8 cellular contexts compared by ENCODE assay signal in genomic region chr1:67833595-67833926, GRCh38. TPM values are rescaled to one million over a fixed set of nuclear protein-coding genes. Genes with fewer than 3 reads are reported as not detected.
A peak's percentile ranks its signal among the peaks of the same experiment; 100 is the strongest.
DNase-seq lines count a peak whose midpoint lies in the region; ATAC-seq and TF ChIP-seq lines count a peak whose summit lies in the region.

No MANE protein-coding gene starts in this region.

- no peaks in the 10 kb centered on the region for H3K9me3 Mint-ChIP-seq in activated CD4-positive, alpha-beta T cell treated with anti-CD3 and anti-CD28 coated beads for 36 hours (ENCODE audit: low read depth)
- H3K9me3 Mint-ChIP-seq in activated naive CD8-positive, alpha-beta T cell treated with anti-CD3 and anti-CD28 coated beads, Interleukin-2, amount 50 U/mL, for 24 hours = no peaks in the 10 kb centered on the region
- H3K9me3 Mint-ChIP-seq in stimulated activated effector memory CD8-positive, alpha-beta T cell treated with anti-CD3 and anti-CD28 coated beads, Interleukin-12 subunit alpha, Interleukin-12 subunit beta, amount 100 ng/mL, for 72 hours = no peaks in the 10 kb centered on the region

- intact Hi-C loops in activated CD4-positive, alpha-beta T cell treated with anti-CD3 and anti-CD28 coated beads for 36 hours (cut with DNase I, micrococcal nuclease) = loop anchor here (5.0 kb wide), 1 partner anchor 66 kb away; no protein-coding TSS in a partner anchor

- H3K4me2 ChIP-seq in hepatocyte = peak overlapping the region; percentile 84

- no peaks in the 10 kb centered on the region for H3K27me3 ChIP-seq in hepatocyte

- CTCF ChIA-PET in activated CD4-positive, alpha-beta T cell treated with anti-CD3 and anti-CD28 coated beads for 36 hours (lab: Charles Lee) = no interaction called here

- peak overlapping the region; percentile 94 for H3K27ac ChIP-seq in hepatocyte

- peak overlapping the region; percentile 82 for H3K4me3 ChIP-seq in hepatocyte

- H3K27ac Mint-ChIP-seq in activated CD4-positive, alpha-beta T cell treated with anti-CD3 and anti-CD28 coated beads for 36 hours = no peak overlapping the region
- no peak overlapping the region for H3K27ac Mint-ChIP-seq in activated naive CD8-positive, alpha-beta T cell treated with anti-CD3 and anti-CD28 coated beads, Interleukin-2, amount 50 U/mL, for 24 hours
- H3K27ac Mint-ChIP-seq in stimulated activated effector memory CD8-positive, alpha-beta T cell treated with anti-CD3 and anti-CD28 coated beads, Interleukin-12 subunit alpha, Interleukin-12 subunit beta, amount 100 ng/mL, for 72 hours = no peak overlapping the region

- H3K36me3 ChIP-seq in hepatocyte (replicated peaks; ENCODE audit: insufficient read depth, low read depth) = no peaks in the 10 kb centered on the region

- 15% methylated on average over 20 of the region's 20 CpGs for WGBS in hepatocyte (ENCODE audit: low lambda C conversion rate, missing lambda C conversion rate)

- POLR2A ChIA-PET in activated CD4-positive, alpha-beta T cell treated with anti-CD3 and anti-CD28 coated beads for 36 hours (lab: Charles Lee) = no interaction called here

- H3K4me3 Mint-ChIP-seq in activated CD4-positive, alpha-beta T cell treated with anti-CD3 and anti-CD28 coated beads for 36 hours = peak overlapping the region; percentile 59
- H3K4me3 Mint-ChIP-seq in activated naive CD8-positive, alpha-beta T cell treated with anti-CD3 and anti-CD28 coated beads, Interleukin-2, amount 50 U/mL, for 24 hours = peak overlapping the region; percentile 38
- H3K4me3 Mint-ChIP-seq in stimulated activated effector memory CD8-positive, alpha-beta T cell treated with anti-CD3 and anti-CD28 coated beads, Interleukin-12 subunit alpha, Interleukin-12 subunit beta, amount 100 ng/mL, for 72 hours = peak overlapping the region; percentile 61

- DNase-seq in activated CD4-positive, alpha-beta T cell treated with anti-CD3 and anti-CD28 coated beads for 36 hours = no peak
- no peak for DNase-seq in activated CD4-positive, alpha-beta T cell treated with anti-CD3 and anti-CD28 coated beads, Interleukin-2, amount 50 U/mL, for 4 hours
- peak; percentile 11 for DNase-seq in activated naive CD8-positive, alpha-beta T cell treated with anti-CD3 and anti-CD28 coated beads, Interleukin-2, amount 50 U/mL, for 24 hours
- DNase-seq in hepatocyte (ENCODE audit: low spot score) (no peak), globus pallidus (ENCODE audit: low spot score) (no peak), NCI-H1105 treated with DMSO at 0.1 percent for 48 hours (lab: John Stamatoyannopoulos, UW) (no peak)
- DNase-seq in stimulated activated effector memory CD8-positive, alpha-beta T cell treated with anti-CD3 and anti-CD28 coated beads, Interleukin-12 subunit alpha, Interleukin-12 subunit beta, amount 100 ng/mL, for 72 hours (ENCODE audit: low spot score in 2 of 2) = no peak
- DNase-seq in stimulated activated CD4-positive, alpha-beta T cell treated with anti-CD3 and anti-CD28 coated beads, Interleukin-2, amount 100 ng/mL, for 48 hours = no peak

- peak overlapping the region; percentile 68 for H2AFZ ChIP-seq in hepatocyte

- no peak for ATAC-seq in activated CD4-positive, alpha-beta T cell treated with anti-CD3 and anti-CD28 coated beads for 36 hours
- no peak for ATAC-seq in activated naive CD8-positive, alpha-beta T cell treated with anti-CD3 and anti-CD28 coated beads, Interleukin-2, amount 50 U/mL, for 24 hours
- peak; percentile 45 for ATAC-seq in stimulated activated effector memory CD8-positive, alpha-beta T cell treated with anti-CD3 and anti-CD28 coated beads, Interleukin-12 subunit alpha, Interleukin-12 subunit beta, amount 100 ng/mL, for 72 hours

- peaks cover 10% of the 10 kb centered on the region for H3K4me1 Mint-ChIP-seq in activated CD4-positive, alpha-beta T cell treated with anti-CD3 and anti-CD28 coated beads for 36 hours
- peaks cover 21% of the 10 kb centered on the region for H3K4me1 Mint-ChIP-seq in activated naive CD8-positive, alpha-beta T cell treated with anti-CD3 and anti-CD28 coated beads, Interleukin-2, amount 50 U/mL, for 24 hours
- peaks cover 11% of the 10 kb centered on the region for H3K4me1 Mint-ChIP-seq in stimulated activated effector memory CD8-positive, alpha-beta T cell treated with anti-CD3 and anti-CD28 coated beads, Interleukin-12 subunit alpha, Interleukin-12 subunit beta, amount 100 ng/mL, for 72 hours

- H3K9me3 ChIP-seq in hepatocyte (ENCODE audit: low read depth) = no peaks in the 10 kb centered on the region

- H3K4me1 ChIP-seq in hepatocyte (ENCODE audit: insufficient read depth) = peaks cover 23% of the 10 kb centered on the region

- TF ChIP-seq CTCF in hepatocyte (IDR thresholded peaks at IDR 0.05; ENCODE audit: poor library complexity) = no peak

- H3K27me3 Mint-ChIP-seq in activated CD4-positive, alpha-beta T cell treated with anti-CD3 and anti-CD28 coated beads for 36 hours = peaks cover 51% of the 10 kb centered on the region
- H3K27me3 Mint-ChIP-seq in activated naive CD8-positive, alpha-beta T cell treated with anti-CD3 and anti-CD28 coated beads, Interleukin-2, amount 50 U/mL, for 24 hours = peaks cover 65% of the 10 kb centered on the region

- H4K20me1 ChIP-seq in hepatocyte (ENCODE audit: insufficient read depth, poor library complexity, severe bottlenecking) = no peaks in the 10 kb centered on the region

- H3K36me3 Mint-ChIP-seq in activated CD4-positive, alpha-beta T cell treated with anti-CD3 and anti-CD28 coated beads for 36 hours (ENCODE audit: low read depth) = no peaks in the 10 kb centered on the region
- H3K36me3 Mint-ChIP-seq in activated naive CD8-positive, alpha-beta T cell treated with anti-CD3 and anti-CD28 coated beads, Interleukin-2, amount 50 U/mL, for 24 hours (ENCODE audit: low read depth) = no peaks in the 10 kb centered on the region
- no peaks in the 10 kb centered on the region for H3K36me3 Mint-ChIP-seq in stimulated activated effector memory CD8-positive, alpha-beta T cell treated with anti-CD3 and anti-CD28 coated beads, Interleukin-12 subunit alpha, Interleukin-12 subunit beta, amount 100 ng/mL, for 72 hours

- no peaks in the 10 kb centered on the region for H3K9me2 ChIP-seq in hepatocyte (replicated peaks; ENCODE audit: insufficient read depth)

- H3K79me2 ChIP-seq in hepatocyte = peaks cover 30% of the 10 kb centered on the region

RNA-seq across cellular contexts. Expression of gene GNG12, which starts 0.3 kb away (rescaled TPM):
- total RNA-seq in activated CD4-positive, alpha-beta T cell treated with anti-CD3 and anti-CD28 coated beads for 36 hours = under 1 TPM; 0.07 to 0.11 TPM
- total RNA-seq in hepatocyte = 97.0 and 108 TPM in 2 replicates
- 49.6 and 51.9 TPM in 2 replicates for polyA plus RNA-seq in hepatocyte

Comparison
In these comparisons a context has a peak if more than half of its experiments do, and no peak if none do; other contexts are left out.
1. RNA of gene GNG12, which starts 0.3 kb away (total RNA-seq): 97.0 to 108 TPM in hepatocyte; 0.07 to 0.11 TPM in activated CD4-positive, alpha-beta T cell treated with anti-CD3 and anti-CD28 coated beads for 36 hours; every median in the first group is over 10 times any median in the second.
2. Peak in every context shown above with its lines, with median percentiles within 50 percentile points of each other: H3K4me3 Mint-ChIP-seq.